ENCODE assay signal across 1 cellular context in the genomic region with DNA sequence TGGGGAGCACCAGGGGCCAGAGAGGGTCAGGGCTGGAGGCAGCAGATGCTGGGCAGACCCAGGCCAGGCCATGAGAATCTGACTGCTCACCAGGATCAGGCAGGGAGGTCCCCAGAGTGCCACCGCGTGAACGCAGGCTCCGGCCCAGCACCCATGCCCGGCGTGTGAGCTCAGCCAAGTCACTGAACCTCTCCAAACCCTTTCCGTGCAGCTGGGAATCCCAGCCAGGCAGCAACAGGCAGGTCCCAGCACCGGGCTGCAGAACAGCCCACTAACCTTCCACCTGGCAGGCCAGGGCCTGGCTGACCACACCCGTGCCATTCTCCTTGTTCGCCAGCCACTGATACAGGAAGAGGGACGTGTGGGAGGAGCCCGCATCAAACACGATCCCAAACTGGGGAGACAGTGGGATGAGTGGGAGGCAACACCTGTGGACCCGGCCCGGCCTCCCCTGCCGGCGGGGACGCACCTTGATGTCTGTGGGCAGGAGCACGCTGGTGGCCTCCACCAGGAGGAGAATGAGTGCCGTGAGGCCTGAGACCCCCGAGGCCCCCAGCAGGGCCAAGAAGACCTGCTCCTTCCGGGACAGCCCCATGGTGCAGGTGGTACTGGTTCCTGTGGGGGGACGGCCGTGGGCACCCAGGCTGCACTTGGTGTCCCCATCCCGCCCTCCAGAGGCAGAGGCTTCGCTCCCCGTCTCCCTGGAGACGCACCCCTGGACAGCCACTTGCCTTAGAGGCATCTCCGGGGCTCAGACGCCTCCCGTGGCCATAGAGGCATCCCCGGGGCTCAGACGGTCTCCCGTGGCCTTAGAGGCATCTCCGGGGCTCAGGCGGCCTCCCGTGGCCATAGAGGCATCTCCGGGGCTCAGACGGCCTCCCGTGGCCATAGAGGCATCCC.
TF ChIP-seq lines count a peak whose summit lies in the region.

No MANE protein-coding gene starts in this region.

TF ChIP-seq in K562, 482 proteins besides CTCF, POLR2A, EP300 and RAD21:
- peak; percentile 45; the same call in 1 of the 2 replicates for TF ChIP-seq ZBTB7A (IDR thresholded peaks at IDR 0.05; ENCODE audit: borderline replicate concordance, control insufficient read depth, low read depth, low read length)
- TF ChIP-seq ZNF239 (CRISPR knock-in tag; IDR thresholded peaks at IDR 0.05): no peak
